Comparison of ENCODE assay signal across 8 cellular contexts in genomic region chr1:32400876-32401631, GRCh38. TPM values are rescaled to one million over a fixed set of nuclear protein-coding genes. Genes with fewer than 3 reads are reported as not detected.
DNase-seq lines count a peak whose midpoint lies in the region; ATAC-seq, FAIRE-seq and TF ChIP-seq lines count a peak whose summit lies in the region.

No MANE protein-coding gene starts in this region.

- peak; percentile 96 for TF ChIP-seq CTCF in AG09319 (IDR thresholded peaks at IDR 0.05; ENCODE audit: low read depth, low read length)

- POLR2A ChIA-PET in activated CD4-positive, alpha-beta memory T cell treated with anti-CD3 and anti-CD28 coated beads, Interleukin-2, amount 10 ng/mL, durations not matched to agents 7 days and 5 days (lab: Charles Lee), result interaction anchor here (0.7 to 0.9 kb wide), 2 partner anchors 207 to 250 kb away, joined by 3 read pairs; partner anchors contain the start of genes RBBP4 and ZBTB8OS

- no peak overlapping the region for H3K4me3 ChIP-seq in effector memory CD4-positive, alpha-beta T cell (ENCODE audit: insufficient read depth, low read depth, low read length, poor library complexity, severe bottlenecking)

- TF ChIP-seq POLR2A in H54 (IDR thresholded peaks at IDR 0.05; ENCODE audit: low read depth, low read length), result no peak

- H3K4me1 Mint-ChIP-seq in activated CD4-positive, alpha-beta memory T cell treated with anti-CD3 and anti-CD28 coated beads, Interleukin-2, amount 10 ng/mL, durations not matched to agents 7 days and 5 days, result no peaks in the 10 kb centered on the region

- H3K27ac ChIP-seq in effector memory CD4-positive, alpha-beta T cell (ENCODE audit: insufficient read depth, low read length, poor library complexity, severe bottlenecking), result no peak overlapping the region

- peak; percentile 89 for DNase-seq in AG09319 (ENCODE audit: extremely low read depth, low read depth)
- DNase-seq in H54 (ENCODE audit: insufficient read length, low spot score), result peak; percentile 82
- DNase-seq in NCI-H510A treated with DMSO at 0.1 percent for 48 hours (lab: John Stamatoyannopoulos, UW), result peak; percentile 26
- peak; percentile 59 for DNase-seq in activated CD4-positive, alpha-beta memory T cell treated with anti-CD3 and anti-CD28 coated beads, Interleukin-2, amount 10 ng/mL, durations not matched to agents 7 days and 5 days
- DNase-seq in effector memory CD4-positive, alpha-beta T cell, result peak; percentile 18 to 45 (median 26)
- DNase-seq in lung microvascular endothelial cell (ENCODE audit: low read depth in 2 of 2), result peak; percentile 71 to 76
- DNase-seq in stimulated activated CD4-positive, alpha-beta T cell treated with anti-CD3 and anti-CD28 coated beads, TNF-alpha, amount 100 ng/mL, for 1 hour (ENCODE audit: low read depth in 3 of 3, low spot score in 1 of 3), result peak in 2 of 3 donors; percentile 20 to 37

- H3K4me1 ChIP-seq in effector memory CD4-positive, alpha-beta T cell (ENCODE audit: control insufficient read depth, insufficient read depth, low read length, poor library complexity, severe bottlenecking), result no peaks in the 10 kb centered on the region

- FAIRE-seq in H54 (lab: Jason Lieb, UNC), result no peak

- H3K27me3 Mint-ChIP-seq in activated CD4-positive, alpha-beta memory T cell treated with anti-CD3 and anti-CD28 coated beads, Interleukin-2, amount 10 ng/mL, durations not matched to agents 7 days and 5 days, result peaks cover 13% of the 10 kb centered on the region

- CTCF ChIA-PET in activated CD4-positive, alpha-beta memory T cell treated with anti-CD3 and anti-CD28 coated beads, Interleukin-2, amount 10 ng/mL, durations not matched to agents 7 days and 5 days (lab: Charles Lee), result interaction anchor here (0.6 to 5.1 kb wide), 29 partner anchors 9 to 416 kb away, joined by 3 to 42 read pairs (median 3); partner anchors contain the start of gene TXLNA

- no peak overlapping the region for H3K27ac Mint-ChIP-seq in activated CD4-positive, alpha-beta memory T cell treated with anti-CD3 and anti-CD28 coated beads, Interleukin-2, amount 10 ng/mL, durations not matched to agents 7 days and 5 days

- H3K27me3 ChIP-seq in effector memory CD4-positive, alpha-beta T cell (replicated peaks; ENCODE audit: control insufficient read depth, insufficient read depth, low read length, poor library complexity, severe bottlenecking), result no peaks in the 10 kb centered on the region

- no peaks in the 10 kb centered on the region for H3K36me3 Mint-ChIP-seq in activated CD4-positive, alpha-beta memory T cell treated with anti-CD3 and anti-CD28 coated beads, Interleukin-2, amount 10 ng/mL, durations not matched to agents 7 days and 5 days (ENCODE audit: low read depth)

- H3K9me3 ChIP-seq in effector memory CD4-positive, alpha-beta T cell (ENCODE audit: control insufficient read depth, low read length), result no peaks in the 10 kb centered on the region

- H3K4me3 Mint-ChIP-seq in activated CD4-positive, alpha-beta memory T cell treated with anti-CD3 and anti-CD28 coated beads, Interleukin-2, amount 10 ng/mL, durations not matched to agents 7 days and 5 days, result no peak overlapping the region

- no peaks in the 10 kb centered on the region for H3K9me3 Mint-ChIP-seq in activated CD4-positive, alpha-beta memory T cell treated with anti-CD3 and anti-CD28 coated beads, Interleukin-2, amount 10 ng/mL, durations not matched to agents 7 days and 5 days

- H3K36me3 ChIP-seq in effector memory CD4-positive, alpha-beta T cell (ENCODE audit: control insufficient read depth, insufficient read depth, low read length), result no peaks in the 10 kb centered on the region

- ATAC-seq in HG03108 (IDR thresholded peaks at IDR 0.05; ENCODE audit: unreplicated experiment), result no peak

RNA-seq across cellular contexts. Expression of gene BSDC1, which starts 6.8 kb away (rescaled TPM):
- total RNA-seq in activated CD4-positive, alpha-beta memory T cell treated with anti-CD3 and anti-CD28 coated beads, Interleukin-2, amount 10 ng/mL, durations not matched to agents 7 days and 5 days, result 10 to 100 TPM; 52.5 to 52.6 TPM
- total RNA-seq in lung microvascular endothelial cell, result 29.6 and 50.2 TPM in 2 replicates

RNA-seq across cellular contexts. Expression of gene TSSK3, which starts 38.7 kb away (rescaled TPM):
- 1 to 10 TPM in 1 of 2 experiments, under 1 TPM in 1; 0.70 to 1.0 TPM for total RNA-seq in activated CD4-positive, alpha-beta memory T cell treated with anti-CD3 and anti-CD28 coated beads, Interleukin-2, amount 10 ng/mL, durations not matched to agents 7 days and 5 days
- total RNA-seq in lung microvascular endothelial cell, result not detected in 2 replicates

RNA-seq across cellular contexts. Expression of gene FAM229A, which starts 38.8 kb away (rescaled TPM):
- total RNA-seq in activated CD4-positive, alpha-beta memory T cell treated with anti-CD3 and anti-CD28 coated beads, Interleukin-2, amount 10 ng/mL, durations not matched to agents 7 days and 5 days, result 10 to 100 TPM; 10.6 to 11.8 TPM
- 0.22 and 0.99 TPM in 2 replicates for total RNA-seq in lung microvascular endothelial cell

Comparison
In these comparisons a context has a peak if more than half of its experiments do, and no peak if none do; other contexts are left out.
1. DNase-seq: peak in every context shown above with its lines; median percentile 89 in AG09319; 82 in H54; 74 in lung microvascular endothelial cell; 59 in activated CD4-positive, alpha-beta memory T cell treated with anti-CD3 and anti-CD28 coated beads, Interleukin-2, amount 10 ng/mL, durations not matched to agents 7 days and 5 days; 28 in stimulated activated CD4-positive, alpha-beta T cell treated with anti-CD3 and anti-CD28 coated beads, TNF-alpha, amount 100 ng/mL, for 1 hour; 26 in NCI-H510A treated with DMSO at 0.1 percent for 48 hours; 26 in effector memory CD4-positive, alpha-beta T cell.